25 cellular contexts compared by ENCODE assay signal in genomic region chr2:158690823-158691222, GRCh38.
"Had no signal": no experiment of that assay in that cellular context is flagged by ENCODE, and none has a peak within 500 bp of the region (broad histone marks: within the 10 kb centered on the region; RNA-seq: fewer than 3 reads in every experiment).

No MANE protein-coding gene starts in this region.

- H3K27ac ChIP-seq: brain microvascular endothelial cell, coronary artery, dorsolateral prefrontal cortex, esophagus squamous epithelium, gastroesophageal sphincter had no signal

- H3K4me3 ChIP-seq: coronary artery, dorsolateral prefrontal cortex, esophagus squamous epithelium, gastroesophageal sphincter had no signal

- DNase-seq: activated CD4-positive, alpha-beta memory T cell treated with anti-CD3 and anti-CD28 coated beads for 36 hours; activated CD4-positive, alpha-beta T cell treated with anti-CD3 and anti-CD28 coated beads for 36 hours; activated CD4-positive, alpha-beta T cell treated with anti-CD3 and anti-CD28 coated beads, Interleukin-2, amount 10 ng/mL, durations not matched to agents 24 days and 14 days; activated CD4-positive, CD25-positive, alpha-beta regulatory T cell; activated CD4-positive, CD25-positive, alpha-beta regulatory T cell treated with anti-CD3 and anti-CD28 coated beads, Interleukin-2, amount 50 U/mL, for 72 hours; activated CD8-positive, alpha-beta memory T cell treated with anti-CD3 and anti-CD28 coated beads, Interleukin-2, amount 10 ng/mL, durations not matched to agents 7 days and 5 days; activated CD8-positive, alpha-beta memory T cell treated with anti-CD3 and anti-CD28 coated beads, Interleukin-2, amount 50 U/mL, for 4 hours; activated CD8-positive, alpha-beta T cell treated with anti-CD3 and anti-CD28 coated beads, Interleukin-2, amount 10 ng/mL, durations not matched to agents 7 days and 5 days; activated effector memory CD4-positive, alpha-beta T cell treated with anti-CD3 and anti-CD28 coated beads, Interleukin-2, amount 50 U/mL, for 16 hours; activated naive CD4-positive, alpha-beta T cell treated with anti-CD3 and anti-CD28 coated beads for 36 hours; activated T-cell treated with anti-CD3 and anti-CD28 coated beads, Interleukin-2, amount 50 U/mL, for 1 hour; activated T-cell treated with anti-CD3 and anti-CD28 coated beads, Interleukin-2, amount 50 U/mL, for 48 hours; amniotic stem cell; anterior cingulate cortex; brain microvascular endothelial cell; dorsolateral prefrontal cortex; effector memory CD4-positive, alpha-beta T cell; erythroblast; esophagus squamous epithelium; foreskin melanocyte; T-helper 2 cell had no signal

- H3K36me3 ChIP-seq: brain microvascular endothelial cell, esophagus squamous epithelium, gastroesophageal sphincter had no signal

- H3K9me3 ChIP-seq: esophagus squamous epithelium, gastroesophageal sphincter had no signal

- H3K27me3 ChIP-seq: brain microvascular endothelial cell, dorsolateral prefrontal cortex, esophagus squamous epithelium had no signal

- ATAC-seq: activated CD4-positive, alpha-beta T cell treated with anti-CD3 and anti-CD28 coated beads for 36 hours; activated CD8-positive, alpha-beta memory T cell treated with anti-CD3 and anti-CD28 coated beads, Interleukin-2, amount 10 ng/mL, durations not matched to agents 7 days and 5 days; activated CD8-positive, alpha-beta T cell treated with anti-CD3 and anti-CD28 coated beads, Interleukin-2, amount 10 ng/mL, durations not matched to agents 7 days and 5 days; gastroesophageal sphincter had no signal

- FAIRE-seq: astrocyte, bronchial epithelial cell had no signal
